Comparison of ENCODE assay signal across 1 cellular context in the genomic region with DNA sequence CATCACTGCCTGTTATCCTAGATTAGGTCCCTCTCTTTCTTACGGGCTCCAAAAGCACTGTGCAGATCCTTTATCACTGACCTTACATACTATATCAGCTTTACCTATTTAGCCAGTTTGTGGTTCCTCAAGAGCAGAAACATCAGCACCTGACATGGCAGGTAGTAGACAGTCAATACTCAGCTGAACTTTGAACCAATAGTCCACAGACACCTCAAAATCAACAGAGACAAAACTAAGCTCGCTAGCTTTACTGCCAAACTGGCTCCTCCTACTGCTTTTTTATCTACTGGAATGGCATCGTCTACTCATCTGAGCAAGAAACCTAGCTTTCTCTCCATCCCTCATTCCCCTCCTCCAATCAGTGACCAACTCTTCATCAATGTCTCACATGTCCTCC.
TF ChIP-seq lines count a peak whose summit lies in the region.

No MANE protein-coding gene starts in this region.

TF ChIP-seq in H1, 55 proteins besides CTCF, POLR2A, EP300 and RAD21 (continued from another document):
- no peak for TF ChIP-seq SAP30 (IDR thresholded peaks at IDR 0.05; ENCODE audit: insufficient read depth, insufficient replicate concordance, low read length)
- no peak for TF ChIP-seq SIX5 (IDR thresholded peaks at IDR 0.05; ENCODE audit: low read depth, low read length)
- TF ChIP-seq, protein P1, sequence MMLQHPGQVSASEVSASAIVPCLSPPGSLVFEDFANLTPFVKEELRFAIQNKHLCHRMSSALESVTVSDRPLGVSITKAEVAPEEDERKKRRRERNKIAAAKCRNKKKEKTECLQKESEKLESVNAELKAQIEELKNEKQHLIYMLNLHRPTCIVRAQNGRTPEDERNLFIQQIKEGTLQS (IDR thresholded peaks at IDR 0.05; ENCODE audit: insufficient read depth, low read depth, low read length), result no peak
- TF ChIP-seq RBBP5 (IDR thresholded peaks at IDR 0.05; ENCODE audit: borderline replicate concordance, low read depth, low read length), result no peak
